8 cellular contexts compared by ENCODE assay signal in genomic region chr19:5680437-5681368, GRCh38. TPM values are rescaled to one million over a fixed set of nuclear protein-coding genes. Genes with fewer than 3 reads are reported as not detected.
A peak's percentile ranks its signal among the peaks of the same experiment; 100 is the strongest.
DNase-seq lines count a peak whose midpoint lies in the region; ATAC-seq and TF ChIP-seq lines count a peak whose summit lies in the region.

HSD11B1L (plus strand) TSS chr19:5681027; CDS start chr19:5684833, 3,806 bp downstream.
MICOS13 (minus strand) TSS chr19:5680516; CDS start chr19:5680486, 30 bp downstream.

- no peaks in the 10 kb centered on the region for H3K9me3 Mint-ChIP-seq in activated T-helper 1 cell treated with anti-CD3 and anti-CD28 coated beads, Interleukin-12 subunit alpha, Interleukin-12 subunit beta, Interleukin-2, Interleukin-4 antibody, amounts not matched to agents 30 ng/mL and 10 ng/mL and 1 ng/mL, durations not matched to agents 14 hours and 24 hours and 36 hours
- peaks cover 0 to 5% (median 0%) of the 10 kb centered on the region in 7 donors for H3K9me3 Mint-ChIP-seq in naive B cell
- peaks cover 5% of the 10 kb centered on the region for H3K9me3 Mint-ChIP-seq in stimulated activated memory B cell treated with anti-CD40 and anti-IgM and Interleukin-4, amounts not matched to agents 10 μg/mL and 1 μg/mL and 100 μg/mL, for 72 hours

- H3K4me3 ChIP-seq in KMS-11 (IDR thresholded peaks at IDR 0.05; ENCODE audit: insufficient read depth, low read depth, low read length) = peak within 1 kb of the TSS; percentile 40
- H3K4me3 ChIP-seq in Peyer's patch = peak within 1 kb of the TSS; percentile 79 to 98 (median 89)

- no peaks in the 10 kb centered on the region for H3K79me2 ChIP-seq in KMS-11 (ENCODE audit: insufficient read depth, low read depth)

- no peaks in the 10 kb centered on the region for H3K9me3 ChIP-seq in Peyer's patch

- peaks cover 4% of the 10 kb centered on the region for H3K4me1 ChIP-seq in KMS-11 (ENCODE audit: low read depth, poor library complexity, severe bottlenecking)
- peaks cover 0 to 16% (median 10%) of the 10 kb centered on the region in 4 donors for H3K4me1 ChIP-seq in Peyer's patch

- DNase-seq in DMS53 treated with DMSO at 0.1 percent for 48 hours (lab: John Stamatoyannopoulos, UW; ENCODE audit: unreplicated experiment) = peak; percentile 90
- peak; percentile 98 to 100 (median 99) for DNase-seq in Peyer's patch
- DNase-seq in activated T-helper 1 cell treated with anti-CD3 and anti-CD28 coated beads, Interleukin-12 subunit alpha, Interleukin-12 subunit beta, Interleukin-2, Interleukin-4 antibody, amounts not matched to agents 30 ng/mL and 10 ng/mL and 1 ng/mL, durations not matched to agents 14 hours and 24 hours and 36 hours (ENCODE audit: low spot score) = peak; percentile 97
- peak; percentile 99 for DNase-seq in fibroblast of gingiva (ENCODE audit: low read depth)
- peak; percentile 98 for DNase-seq in naive B cell

- H3K36me3 Mint-ChIP-seq in activated T-helper 1 cell treated with anti-CD3 and anti-CD28 coated beads, Interleukin-12 subunit alpha, Interleukin-12 subunit beta, Interleukin-2, Interleukin-4 antibody, amounts not matched to agents 30 ng/mL and 10 ng/mL and 1 ng/mL, durations not matched to agents 14 hours and 24 hours and 36 hours (ENCODE audit: low read depth) = peaks cover 1% of the 10 kb centered on the region
- no peaks in the 10 kb centered on the region for H3K36me3 Mint-ChIP-seq in naive B cell
- no peaks in the 10 kb centered on the region for H3K36me3 Mint-ChIP-seq in stimulated activated memory B cell treated with anti-CD40 and anti-IgM and Interleukin-4, amounts not matched to agents 10 μg/mL and 1 μg/mL and 100 μg/mL, for 72 hours

- peak within 1 kb of the TSS; percentile 94 for H3K27ac Mint-ChIP-seq in activated T-helper 1 cell treated with anti-CD3 and anti-CD28 coated beads, Interleukin-12 subunit alpha, Interleukin-12 subunit beta, Interleukin-2, Interleukin-4 antibody, amounts not matched to agents 30 ng/mL and 10 ng/mL and 1 ng/mL, durations not matched to agents 14 hours and 24 hours and 36 hours
- H3K27ac Mint-ChIP-seq in naive B cell = peak within 1 kb of the TSS; percentile 96 to 100 (median 99)
- H3K27ac Mint-ChIP-seq in stimulated activated memory B cell treated with anti-CD40 and anti-IgM and Interleukin-4, amounts not matched to agents 10 μg/mL and 1 μg/mL and 100 μg/mL, for 72 hours = peak within 1 kb of the TSS; percentile 88

- peak within 1 kb of the TSS; percentile 99 for H3K4me3 Mint-ChIP-seq in activated T-helper 1 cell treated with anti-CD3 and anti-CD28 coated beads, Interleukin-12 subunit alpha, Interleukin-12 subunit beta, Interleukin-2, Interleukin-4 antibody, amounts not matched to agents 30 ng/mL and 10 ng/mL and 1 ng/mL, durations not matched to agents 14 hours and 24 hours and 36 hours
- H3K4me3 Mint-ChIP-seq in naive B cell = peak within 1 kb of the TSS; percentile 79 to 98 (median 94)
- H3K4me3 Mint-ChIP-seq in stimulated activated memory B cell treated with anti-CD40 and anti-IgM and Interleukin-4, amounts not matched to agents 10 μg/mL and 1 μg/mL and 100 μg/mL, for 72 hours = peak within 1 kb of the TSS; percentile 77

- peaks cover 3% of the 10 kb centered on the region; the same call in 1 of the 2 replicates for H3K27me3 ChIP-seq in KMS-11 (ENCODE audit: insufficient read depth, low read depth)
- H3K27me3 ChIP-seq in Peyer's patch = no peaks in the 10 kb centered on the region

- peaks cover 19% of the 10 kb centered on the region for H3K4me1 Mint-ChIP-seq in activated T-helper 1 cell treated with anti-CD3 and anti-CD28 coated beads, Interleukin-12 subunit alpha, Interleukin-12 subunit beta, Interleukin-2, Interleukin-4 antibody, amounts not matched to agents 30 ng/mL and 10 ng/mL and 1 ng/mL, durations not matched to agents 14 hours and 24 hours and 36 hours (ENCODE audit: low read depth)
- H3K4me1 Mint-ChIP-seq in naive B cell = peaks cover 24 to 35% (median 32%) of the 10 kb centered on the region in 3 donors
- peaks cover 22% of the 10 kb centered on the region for H3K4me1 Mint-ChIP-seq in stimulated activated memory B cell treated with anti-CD40 and anti-IgM and Interleukin-4, amounts not matched to agents 10 μg/mL and 1 μg/mL and 100 μg/mL, for 72 hours

- peak within 1 kb of the TSS; percentile 92 for H3K9ac ChIP-seq in KMS-11

- peak within 1 kb of the TSS; percentile 83 for H3K27ac ChIP-seq in KMS-11
- peak within 1 kb of the TSS; percentile 83 to 94 (median 93) for H3K27ac ChIP-seq in Peyer's patch

- peak; percentile 82 for ATAC-seq in GM21737 (IDR thresholded peaks at IDR 0.05; ENCODE audit: unreplicated experiment)
- peak; percentile 90 to 94 for ATAC-seq in naive B cell (ENCODE audit: low read depth in 2 of 2)
- ATAC-seq in stimulated activated memory B cell treated with anti-CD40 and anti-IgM and Interleukin-4, amounts not matched to agents 10 μg/mL and 1 μg/mL and 100 μg/mL, for 72 hours = peak; percentile 96

- H3K27me3 Mint-ChIP-seq in activated T-helper 1 cell treated with anti-CD3 and anti-CD28 coated beads, Interleukin-12 subunit alpha, Interleukin-12 subunit beta, Interleukin-2, Interleukin-4 antibody, amounts not matched to agents 30 ng/mL and 10 ng/mL and 1 ng/mL, durations not matched to agents 14 hours and 24 hours and 36 hours (ENCODE audit: insufficient read depth) = peaks cover 3% of the 10 kb centered on the region
- no peaks in the 10 kb centered on the region for H3K27me3 Mint-ChIP-seq in naive B cell
- no peaks in the 10 kb centered on the region for H3K27me3 Mint-ChIP-seq in stimulated activated memory B cell treated with anti-CD40 and anti-IgM and Interleukin-4, amounts not matched to agents 10 μg/mL and 1 μg/mL and 100 μg/mL, for 72 hours

- no peaks in the 10 kb centered on the region for H3K36me3 ChIP-seq in KMS-11 (ENCODE audit: insufficient read depth)
- H3K36me3 ChIP-seq in Peyer's patch = no peaks in the 10 kb centered on the region

- no peak for TF ChIP-seq CTCF in KMS-11 (conservative IDR thresholded peaks at IDR 0.05; ENCODE audit: low read depth, low read length)
- TF ChIP-seq CTCF in Peyer's patch (IDR thresholded peaks at IDR 0.05) = peak in 1 of 6 experiments; percentile 1

- intact Hi-C loops in activated T-helper 1 cell treated with anti-CD3 and anti-CD28 coated beads, Interleukin-12 subunit alpha, Interleukin-12 subunit beta, Interleukin-2, Interleukin-4 antibody, amounts not matched to agents 30 ng/mL and 10 ng/mL and 1 ng/mL, durations not matched to agents 14 hours and 24 hours and 36 hours (cut with micrococcal nuclease) = loop anchor here (1.0 to 2.0 kb wide), 7 partner anchors 10 to 956 kb away; partner anchors contain the start of genes CATSPERD, DUS3L, LONP1 and RANBP3

- peak within 1 kb of the TSS; percentile 89 for H3K4me2 ChIP-seq in KMS-11

- peak within 1 kb of the TSS; percentile 95 for H2AFZ ChIP-seq in KMS-11 (ENCODE audit: low read depth)

- H4K20me1 ChIP-seq in KMS-11 (ENCODE audit: insufficient read depth) = no peaks in the 10 kb centered on the region

- peak; percentile 30 to 61 for TF ChIP-seq POLR2A in Peyer's patch (IDR thresholded peaks at IDR 0.05)

RNA-seq across cellular contexts. Expression of gene HSD11B1L, which starts in this region (rescaled TPM):
- 10 to 100 TPM in 1 of 4 donors, 1 to 10 TPM in 2, not detected in 1; 4.9 to 17.3 (median 7.2) TPM for total RNA-seq in Peyer's patch
- 1.9 TPM in 2 replicates for total RNA-seq in activated T-helper 1 cell treated with anti-CD3 and anti-CD28 coated beads, Interleukin-12 subunit alpha, Interleukin-12 subunit beta, Interleukin-2, Interleukin-4 antibody, amounts not matched to agents 30 ng/mL and 10 ng/mL and 1 ng/mL, durations not matched to agents 14 hours and 24 hours and 36 hours
- 1 to 10 TPM; 1.1 to 6.5 (median 2.6) TPM for polyA plus RNA-seq in naive B cell (ENCODE audit: low read depth in 6 of 6)

RNA-seq across cellular contexts. Expression of gene MICOS13, which starts in this region (rescaled TPM):
- total RNA-seq in Peyer's patch = 10 to 100 TPM; 11.6 to 48.0 (median 40.0) TPM
- 57.4 and 60.6 TPM in 2 replicates for total RNA-seq in activated T-helper 1 cell treated with anti-CD3 and anti-CD28 coated beads, Interleukin-12 subunit alpha, Interleukin-12 subunit beta, Interleukin-2, Interleukin-4 antibody, amounts not matched to agents 30 ng/mL and 10 ng/mL and 1 ng/mL, durations not matched to agents 14 hours and 24 hours and 36 hours
- 100 to 1,000 TPM in 2 of 6 donors, 10 to 100 TPM in 4; 74.0 to 101 (median 86.6) TPM for polyA plus RNA-seq in naive B cell (ENCODE audit: low read depth in 6 of 6)

Comparison
In these comparisons a context has a peak if more than half of its experiments do, and no peak if none do; other contexts are left out.
1. Peak in every context shown above with its lines: DNase-seq, ATAC-seq, H3K4me3 ChIP-seq and H3K27ac ChIP-seq.